ENCODE assay signal across 10 cellular contexts in genomic region chr20:48686238-48687096, GRCh38.
DNase-seq lines count a peak whose midpoint lies in the region; ATAC-seq and TF ChIP-seq lines count a peak whose summit lies in the region.
"Had no signal": no experiment of that assay in that cellular context is flagged by ENCODE, and none has a peak within 500 bp of the region (broad histone marks: within the 10 kb centered on the region; RNA-seq: fewer than 3 reads in every experiment).

No MANE protein-coding gene starts in this region.

- H3K9me3 ChIP-seq in adrenal gland (replicated peaks in 1 of 3): no peaks in the 10 kb centered on the region

- no peak for DNase-seq in activated T-cell treated with anti-CD3 and anti-CD28 coated beads, Interleukin-2, amount 50 U/mL, for 72 hours
- no peak for DNase-seq in activated T-cell treated with anti-CD3 and anti-CD28 coated beads for 4 hours
- DNase-seq in adrenal gland: peak in 6 of 7 donors; percentile 48 to 68 (median 58)
- peak; percentile 38 for DNase-seq in iPS-NIHi7 (ENCODE audit: extremely low spot score)
- peak in 1 of 49 donors; percentile 27 for DNase-seq in substantia nigra (lab: John Stamatoyannopoulos, UW)
- no peak for DNase-seq in GF-D8 (lab: John Stamatoyannopoulos, UW)
- DNase-seq: head of caudate nucleus; NK-92 treated with Interleukin-12 subunit alpha and Interleukin-12 subunit beta, amount 100 ng/mL, for 24 hours had no signal

- peaks cover 15% of the 10 kb centered on the region for H3K4me1 Mint-ChIP-seq in activated T-cell treated with anti-CD3 and anti-CD28 coated beads, Interleukin-2, amount 50 U/mL, for 72 hours (ENCODE audit: low read depth)

- peaks cover 8 to 10% of the 10 kb centered on the region in 2 donors for H3K36me3 Mint-ChIP-seq in activated T-cell treated with anti-CD3 and anti-CD28 coated beads, Interleukin-2, amount 50 U/mL, for 72 hours (ENCODE audit: insufficient read depth in 2 of 2)

- H3K9me3 Mint-ChIP-seq in activated T-cell treated with anti-CD3 and anti-CD28 coated beads, Interleukin-2, amount 50 U/mL, for 72 hours: no peaks in the 10 kb centered on the region

- no peaks in the 10 kb centered on the region for H3K27me3 Mint-ChIP-seq in activated T-cell treated with anti-CD3 and anti-CD28 coated beads, Interleukin-2, amount 50 U/mL, for 72 hours (ENCODE audit: low read depth)

- TF ChIP-seq CTCF in adrenal gland (IDR thresholded peaks at IDR 0.05): no peak

- H3K4me1 ChIP-seq in adrenal gland (replicated peaks in 1 of 2): peaks cover 40 to 59% of the 10 kb centered on the region in 2 donors

- intact Hi-C loops in adrenal gland (cut with DNase I): no loop called here

- no peak overlapping the region for H3K4me3 Mint-ChIP-seq in activated T-cell treated with anti-CD3 and anti-CD28 coated beads, Interleukin-2, amount 50 U/mL, for 72 hours

- 54 to 59% (median 58%) methylated on average over 16 to 19 of the region's 19 CpGs for WGBS in adrenal gland, 4 donors

- peak overlapping the region in 3 of 5 donors; percentile 28 to 67 (median 51) for H3K27ac ChIP-seq in adrenal gland
- H3K27ac ChIP-seq in substantia nigra (ENCODE audit: low read depth, low read length, poor library complexity, severe bottlenecking): peak overlapping the region; percentile 44

- no peak for ATAC-seq in activated T-cell treated with anti-CD3 and anti-CD28 coated beads, Interleukin-2, amount 50 U/mL, for 72 hours (replicated peaks in 1 of 2)
- no peak for ATAC-seq in HG02885 (IDR thresholded peaks at IDR 0.05; ENCODE audit: poor library complexity, unreplicated experiment)
- no peak for ATAC-seq in GM21367 (IDR thresholded peaks at IDR 0.05; ENCODE audit: unreplicated experiment)

- no peaks in the 10 kb centered on the region for H3K27me3 ChIP-seq in adrenal gland

- peak overlapping the region; percentile 6 for H3K27ac Mint-ChIP-seq in activated T-cell treated with anti-CD3 and anti-CD28 coated beads, Interleukin-2, amount 50 U/mL, for 72 hours

- no peak for TF ChIP-seq POLR2A in adrenal gland (IDR thresholded peaks at IDR 0.05)

- peaks cover 0 to 5% of the 10 kb centered on the region in 2 donors for H3K36me3 ChIP-seq in adrenal gland (replicated peaks in 1 of 2)

- no peak overlapping the region for H3K4me3 ChIP-seq in adrenal gland

Comparison
In these comparisons a context has a peak if more than half of its experiments do, and no peak if none do; other contexts are left out.
1. DNase-seq: peak in adrenal gland (6 of 7) and iPS-NIHi7 (single experiment); none in activated T-cell treated with anti-CD3 and anti-CD28 coated beads, Interleukin-2, amount 50 U/mL, for 72 hours (0 of 2), activated T-cell treated with anti-CD3 and anti-CD28 coated beads for 4 hours (single experiment) and GF-D8 (single experiment).